In the genomic region with DNA sequence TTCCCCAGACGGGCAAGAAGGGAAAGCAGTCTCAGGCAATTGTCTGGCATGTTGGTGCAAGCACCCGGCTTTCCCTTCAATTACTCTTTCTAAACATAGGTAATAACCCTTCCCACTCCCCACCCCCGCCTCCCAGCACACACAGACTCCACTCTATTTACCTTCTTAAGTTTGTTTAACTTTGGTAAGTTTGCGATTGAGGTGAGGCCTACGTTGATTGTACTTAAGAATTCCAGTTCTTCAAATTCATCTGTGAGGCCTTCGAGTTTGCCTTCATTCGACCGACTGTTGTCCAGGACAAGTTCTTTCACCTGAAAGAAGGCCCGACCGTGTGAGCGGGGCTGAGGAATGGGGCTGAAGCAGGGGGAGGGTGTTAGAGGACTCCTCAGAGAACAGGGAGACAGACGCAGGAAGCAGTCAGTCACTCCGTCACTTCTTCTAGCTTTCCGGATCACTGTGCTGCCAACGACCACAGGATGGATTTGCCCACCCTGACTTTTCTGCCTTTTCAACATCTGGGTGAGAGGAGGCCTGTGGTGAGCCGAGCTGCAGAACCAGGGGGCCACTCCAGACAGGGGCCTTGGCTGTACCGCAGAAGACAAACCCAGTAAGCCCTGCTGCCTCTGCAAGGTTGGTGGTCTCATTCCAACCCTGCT, we compare ENCODE assay signal across 15 cellular contexts. TPM values are rescaled to one million over a fixed set of nuclear protein-coding genes. Genes with fewer than 3 reads are reported as not detected.
DNase-seq lines count a peak whose midpoint lies in the region; ATAC-seq, FAIRE-seq and TF ChIP-seq lines count a peak whose summit lies in the region.
"Had no signal": no experiment of that assay in that cellular context is flagged by ENCODE, and none has a peak within 500 bp of the region (broad histone marks: within the 10 kb centered on the region; RNA-seq: fewer than 3 reads in every experiment).

No MANE protein-coding gene starts in this region.

- H2AFZ ChIP-seq in keratinocyte (ENCODE audit: control insufficient read depth, low read length): no peak overlapping the region

- no peaks in the 10 kb centered on the region for H3K9me3 Mint-ChIP-seq in CD8-positive, alpha-beta T cell

- no peak for ATAC-seq in CD8-positive, alpha-beta T cell
- ATAC-seq in T-helper 17 cell (no peak), GM18517 (IDR thresholded peaks at IDR 0.05; ENCODE audit: unreplicated experiment) (no peak)

- no peak overlapping the region for H3K4me3 Mint-ChIP-seq in CD8-positive, alpha-beta T cell
- no peak overlapping the region for H3K4me3 Mint-ChIP-seq in T-helper 17 cell

- H3K27ac Mint-ChIP-seq in CD8-positive, alpha-beta T cell: peak overlapping the region; percentile 71
- peak overlapping the region; percentile 99 for H3K27ac Mint-ChIP-seq in T-helper 17 cell

- H3K79me2 ChIP-seq in keratinocyte (ENCODE audit: control insufficient read depth, insufficient read depth, low read length): peaks cover 41% of the 10 kb centered on the region

- no peak for TF ChIP-seq CTCF in CD8-positive, alpha-beta T cell (IDR thresholded peaks at IDR 0.05)
- TF ChIP-seq CTCF in keratinocyte (optimal IDR thresholded peaks at IDR 0.05 in 1 of 3, IDR thresholded peaks at IDR 0.05 in 1 of 3, conservative IDR thresholded peaks at IDR 0.05 in 1 of 3; ENCODE audit: extremely low read depth in 1 of 3, insufficient read depth in 2 of 3, low read length in 3 of 3) (no peak), prostate gland (IDR thresholded peaks at IDR 0.05) (no peak)

- H3K4me1 Mint-ChIP-seq in CD8-positive, alpha-beta T cell (ENCODE audit: low read depth): peaks cover 64% of the 10 kb centered on the region
- peaks cover 44% of the 10 kb centered on the region for H3K4me1 Mint-ChIP-seq in T-helper 17 cell

- H3K4me2 ChIP-seq in keratinocyte (ENCODE audit: control insufficient read depth, extremely low read depth, insufficient read depth, low read depth, low read length): peak overlapping the region; percentile 34

- no peak for DNase-seq in CD8-positive, alpha-beta T cell
- no peak for DNase-seq in T-helper 17 cell
- DNase-seq in keratinocyte (ENCODE audit: low read depth, low spot score): no peak
- DNase-seq in prostate gland (ENCODE audit: low spot score): peak; percentile 87
- DNase-seq in urothelium cell line (ENCODE audit: low spot score): no peak
- no peak for DNase-seq in RPMI8226
- DNase-seq: amygdala; GF-D8; glutamatergic neuron; NCI-H1105; NCI-H526 treated with DMSO at 0.1 percent for 48 hours; Right ventricle myocardium superior; stimulated activated CD4-positive, alpha-beta T cell treated with anti-CD3 and anti-CD28 coated beads, Interleukin-2, amount 100 ng/mL, for 24 hours; stimulated activated naive CD4-positive, alpha-beta T cell treated with Interleukin-2 at 50 U/mL for 16 hours had no signal

- H3K36me3 ChIP-seq in CD8-positive, alpha-beta T cell (ENCODE audit: insufficient read depth, low read length): peaks cover 19% of the 10 kb centered on the region
- H3K36me3 ChIP-seq in keratinocyte (ENCODE audit: control insufficient read depth in 2 of 2, extremely low read depth in 1 of 2, insufficient read depth in 2 of 2, low read length in 2 of 2) (peaks cover 17 to 18% of the 10 kb centered on the region in 2 experiments), prostate gland (no peaks in the 10 kb centered on the region)

- no peak overlapping the region for H3K9ac ChIP-seq in keratinocyte (ENCODE audit: control insufficient read depth, extremely low read depth, insufficient read depth, low read length)

- peaks cover 4% of the 10 kb centered on the region for H4K20me1 ChIP-seq in keratinocyte (ENCODE audit: control insufficient read depth, extremely low read depth, insufficient read depth, low read length)

- POLR2A ChIA-PET in CD8-positive, alpha-beta T cell (lab: Charles Lee): no interaction called here

- FAIRE-seq in keratinocyte (lab: Jason Lieb, UNC) (peak; percentile 49), urothelium cell line (lab: Jason Lieb, UNC) (no peak)

- H3K4me3 ChIP-seq in CD8-positive, alpha-beta T cell (ENCODE audit: low read depth, low read length): no peak overlapping the region
- H3K4me3 ChIP-seq in keratinocyte (ENCODE audit: control insufficient read depth in 2 of 3, extremely low read depth in 1 of 3, insufficient read depth in 2 of 3, low read depth in 1 of 3, low read length in 3 of 3) (no peak overlapping the region), prostate gland (no peak overlapping the region)

- no peak overlapping the region for H3K27ac ChIP-seq in CD8-positive, alpha-beta T cell (ENCODE audit: low read depth, low read length)
- H3K27ac ChIP-seq in keratinocyte (ENCODE audit: control insufficient read depth, insufficient read depth, low read length) (no peak overlapping the region), prostate gland (peak overlapping the region; percentile 87 to 91)

- no peak for TF ChIP-seq POLR2A in prostate gland (IDR thresholded peaks at IDR 0.05)

- H3K9me1 ChIP-seq in keratinocyte (ENCODE audit: control insufficient read depth, extremely low read depth, insufficient read depth, low read length): no peaks in the 10 kb centered on the region

- intact Hi-C loops in CD8-positive, alpha-beta T cell (cut with DNase I, micrococcal nuclease): no loop called here
- intact Hi-C loops in prostate gland (cut with DNase I): no loop called here

- 43% methylated on average over 17 of the region's 17 CpGs for WGBS in prostate gland

- peaks cover 48% of the 10 kb centered on the region for H3K4me1 ChIP-seq in CD8-positive, alpha-beta T cell (ENCODE audit: insufficient read depth, low read length)
- peaks cover 10% of the 10 kb centered on the region for H3K4me1 ChIP-seq in keratinocyte (ENCODE audit: control insufficient read depth, extremely low read depth, insufficient read depth, low read length)
- peaks cover 45% of the 10 kb centered on the region for H3K4me1 ChIP-seq in prostate gland (replicated peaks)

- dilution Hi-C loops in keratinocyte (cut with MboI; ENCODE audit: extremely low pct_ligation_motif_present, low sequenced_read_pairs): no loop called here

- CTCF ChIA-PET in CD8-positive, alpha-beta T cell (lab: Charles Lee): interaction anchor here (0.5 to 7.4 kb wide), 2 partner anchors 88 to 502 kb away, joined by 4 to 56 read pairs; no protein-coding TSS in a partner anchor

- no peaks in the 10 kb centered on the region for H3K27me3 Mint-ChIP-seq in CD8-positive, alpha-beta T cell (ENCODE audit: low read depth)
- no peaks in the 10 kb centered on the region for H3K27me3 Mint-ChIP-seq in T-helper 17 cell

- H3K27me3 ChIP-seq in CD8-positive, alpha-beta T cell (ENCODE audit: insufficient read depth, low read length): no peaks in the 10 kb centered on the region
- H3K27me3 ChIP-seq in keratinocyte (ENCODE audit: control insufficient read depth, extremely low read depth, insufficient read depth, low read length) (no peaks in the 10 kb centered on the region), prostate gland (replicated peaks; ENCODE audit: insufficient read depth) (no peaks in the 10 kb centered on the region)

- H3K36me3 Mint-ChIP-seq in CD8-positive, alpha-beta T cell: peaks cover 59% of the 10 kb centered on the region
- H3K36me3 Mint-ChIP-seq in T-helper 17 cell (ENCODE audit: low read depth): peaks cover 3% of the 10 kb centered on the region

- H3K9me3 ChIP-seq in CD8-positive, alpha-beta T cell (ENCODE audit: low read length): no peaks in the 10 kb centered on the region
- H3K9me3 ChIP-seq in T-helper 17 cell (ENCODE audit: control insufficient read depth, low read length, poor library complexity, severe bottlenecking) (no peaks in the 10 kb centered on the region), keratinocyte (ENCODE audit: control insufficient read depth, low read depth, low read length) (no peaks in the 10 kb centered on the region), prostate gland (no peaks in the 10 kb centered on the region)

RNA-seq across cellular contexts. Expression of a gene that starts 33.0 kb away (rescaled TPM):
- 10 to 100 TPM; 47.6 to 51.9 TPM for total RNA-seq in CD8-positive, alpha-beta T cell
- total RNA-seq in T-helper 17 cell (10 to 100 TPM; 78.7 to 83.3 TPM), prostate gland (10 to 100 TPM; 52.6 to 70.8 TPM)
- polyA plus RNA-seq in keratinocyte: 41.5 to 93.6 TPM (median 57.6 TPM) in 3 replicates
- 154 TPM for polyA plus RNA-seq in keratinocyte (2011; ENCODE audit: low read depth)
- polyA plus RNA-seq in keratinocyte (2011; cell fraction: cytosol; rRNA removed): 61.9 and 93.0 TPM in 2 replicates
- polyA plus RNA-seq in keratinocyte (2011; cell fraction: nucleus; rRNA removed): 56.7 and 65.0 TPM in 2 replicates
- polyA plus RNA-seq in keratinocyte (2012; ENCODE audit: low replicate concordance): 78.3 and 134 TPM in 2 replicates
- polyA minus RNA-seq in keratinocyte: 11.5 to 53.4 TPM (median 19.9 TPM) in 3 replicates
- 28.2 TPM for polyA minus RNA-seq in keratinocyte (2011; cell fraction: cytosol; rRNA and poly(A)+ RNA removed)
- 21.3 and 27.3 TPM in 2 replicates for polyA minus RNA-seq in keratinocyte (2011; cell fraction: nucleus; rRNA and poly(A)+ RNA removed)

Comparison
In these comparisons a context has a peak if more than half of its experiments do, and no peak if none do; other contexts are left out.
1. H3K27ac ChIP-seq: peak in prostate gland (2 of 2); none in CD8-positive, alpha-beta T cell (single experiment) and keratinocyte (single experiment).